Comparison of ENCODE assay signal across 1 cellular context in the genomic region with DNA sequence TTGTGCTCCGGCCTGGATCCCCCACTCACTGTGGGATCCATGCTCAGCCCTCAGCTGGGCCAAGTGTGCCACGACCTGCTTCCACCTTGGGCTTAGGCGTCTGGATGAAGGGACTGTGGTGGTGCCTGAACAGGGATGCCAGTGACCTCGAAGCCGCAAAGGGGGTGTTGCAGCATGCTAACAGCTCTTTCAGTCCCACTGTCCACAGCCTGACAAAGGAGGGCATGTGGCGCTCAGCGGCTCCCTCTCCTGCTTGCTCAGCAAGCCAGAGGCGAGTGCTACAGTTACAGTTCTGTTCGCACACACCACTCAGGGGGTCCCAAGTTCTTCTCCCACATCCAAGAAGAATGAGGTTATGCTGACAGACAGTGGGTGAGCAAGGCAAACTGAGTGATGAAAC.
A peak's percentile ranks its signal among the peaks of the same experiment; 100 is the strongest.
TF ChIP-seq lines count a peak whose summit lies in the region.

No MANE protein-coding gene starts in this region.

TF ChIP-seq in HepG2, 621 proteins besides CTCF, POLR2A, EP300 and RAD21:
- TF ChIP-seq, protein P1, sequence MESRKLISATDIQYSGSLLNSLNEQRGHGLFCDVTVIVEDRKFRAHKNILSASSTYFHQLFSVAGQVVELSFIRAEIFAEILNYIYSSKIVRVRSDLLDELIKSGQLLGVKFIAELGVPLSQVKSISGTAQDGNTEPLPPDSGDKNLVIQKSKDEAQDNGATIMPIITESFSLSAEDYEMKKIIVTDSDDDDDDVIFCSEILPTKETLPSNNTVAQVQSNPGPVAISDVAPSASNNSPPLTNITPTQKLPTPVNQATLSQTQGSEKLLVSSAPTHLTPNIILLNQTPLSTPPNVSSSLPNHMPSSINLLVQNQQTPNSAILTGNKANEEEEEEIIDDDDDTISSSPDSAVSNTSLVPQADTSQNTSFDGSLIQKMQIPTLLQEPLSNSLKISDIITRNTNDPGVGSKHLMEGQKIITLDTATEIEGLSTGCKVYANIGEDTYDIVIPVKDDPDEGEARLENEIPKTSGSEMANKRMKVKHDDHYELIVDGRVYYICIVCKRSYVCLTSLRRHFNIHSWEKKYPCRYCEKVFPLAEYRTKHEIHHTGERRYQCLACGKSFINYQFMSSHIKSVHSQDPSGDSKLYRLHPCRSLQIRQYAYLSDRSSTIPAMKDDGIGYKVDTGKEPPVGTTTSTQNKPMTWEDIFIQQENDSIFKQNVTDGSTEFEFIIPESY (CRISPR knock-in tag; IDR thresholded peaks at IDR 0.05) = peak; percentile 65; the same call in 1 of the 2 replicates
- TF ChIP-seq ZNF749 (CRISPR knock-in tag; IDR thresholded peaks at IDR 0.05; ENCODE audit: borderline replicate concordance) = no peak
- no peak for TF ChIP-seq RFX1 (IDR thresholded peaks at IDR 0.05)
- TF ChIP-seq, protein P2, sequence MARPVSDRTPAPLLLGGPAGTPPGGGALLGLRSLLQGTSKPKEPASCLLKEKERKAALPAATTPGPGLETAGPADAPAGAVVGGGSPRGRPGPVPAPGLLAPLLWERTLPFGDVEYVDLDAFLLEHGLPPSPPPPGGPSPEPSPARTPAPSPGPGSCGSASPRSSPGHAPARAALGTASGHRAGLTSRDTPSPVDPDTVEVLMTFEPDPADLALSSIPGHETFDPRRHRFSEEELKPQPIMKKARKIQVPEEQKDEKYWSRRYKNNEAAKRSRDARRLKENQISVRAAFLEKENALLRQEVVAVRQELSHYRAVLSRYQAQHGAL (CRISPR knock-in tag; IDR thresholded peaks at IDR 0.05; ENCODE audit: not compliant biosample characterization) = no peak
TF ChIP-seq in HepG2: peak in this region for 1.
